ENCODE assay signal across 19 cellular contexts in genomic region chr1:10658396-10659066, GRCh38.
DNase-seq lines count a peak whose midpoint lies in the region; ATAC-seq and TF ChIP-seq lines count a peak whose summit lies in the region.
"Had no signal": no experiment of that assay in that cellular context is flagged by ENCODE, and none has a peak within 500 bp of the region (broad histone marks: within the 10 kb centered on the region; RNA-seq: fewer than 3 reads in every experiment).

No MANE protein-coding gene starts in this region.

- H3K9me2 ChIP-seq in SK-N-SH: no peaks in the 10 kb centered on the region

- CTCF ChIA-PET in SK-N-SH (lab: Yijun Ruan, JAX): interaction anchor here (0.8 to 1.6 kb wide), 3 partner anchors 18 to 56 kb away, joined by 3 to 4 read pairs (median 3); no protein-coding TSS in a partner anchor

- no peaks in the 10 kb centered on the region for H3K36me3 ChIP-seq in SK-N-SH (replicated peaks in 1 of 2; ENCODE audit: control insufficient read depth in 1 of 2, insufficient read depth in 2 of 2, low read length in 1 of 2)
- H3K36me3 ChIP-seq in gastroesophageal sphincter: peaks cover 0 to 30% of the 10 kb centered on the region in 2 donors
- peaks cover 5 to 26% (median 12%) of the 10 kb centered on the region in 4 donors for H3K36me3 ChIP-seq in sigmoid colon
- no peaks in the 10 kb centered on the region for H3K36me3 ChIP-seq in mesendoderm (ENCODE audit: control insufficient read depth, insufficient read depth, low read length)
- H3K36me3 ChIP-seq: BLaER1 treated with 17β-estradiol and CSF1 and Interleukin-3, amounts not matched to agents 10 nM and 100 nM had no signal

- no peak overlapping the region for H3K23ac ChIP-seq in mesendoderm (ENCODE audit: low read length)

- no peaks in the 10 kb centered on the region for H3K9me3 ChIP-seq in SK-N-SH
- no peaks in the 10 kb centered on the region for H3K9me3 ChIP-seq in gastroesophageal sphincter
- H3K9me3 ChIP-seq in sigmoid colon: no peaks in the 10 kb centered on the region
- H3K9me3 ChIP-seq: BLaER1 treated with 17β-estradiol and CSF1 and Interleukin-3, amounts not matched to agents 10 nM and 100 nM had no signal

- no peak overlapping the region for H2AK5ac ChIP-seq in mesendoderm (ENCODE audit: low read length)

- H2BK5ac ChIP-seq in mesendoderm (ENCODE audit: low read length): no peak overlapping the region

- no peak; a peak in 1 of 4 replicates for TF ChIP-seq EP300 in SK-N-SH (IDR thresholded peaks at IDR 0.05; ENCODE audit: borderline replicate concordance in 1 of 2, low read depth in 1 of 2, low read length in 1 of 2)
- TF ChIP-seq EP300 in gastroesophageal sphincter (IDR thresholded peaks at IDR 0.05): no peak
- no peak for TF ChIP-seq EP300 in sigmoid colon (IDR thresholded peaks at IDR 0.05)

- no peak overlapping the region for H3K9ac ChIP-seq in SK-N-SH
- H3K9ac ChIP-seq in mesendoderm (ENCODE audit: low read length): no peak overlapping the region
- H3K9ac ChIP-seq: BLaER1 treated with 17β-estradiol and CSF1 and Interleukin-3, amounts not matched to agents 10 nM and 100 nM had no signal

- H3K4me2 ChIP-seq in SK-N-SH: no peak overlapping the region
- no peak overlapping the region for H3K4me2 ChIP-seq in mesendoderm (ENCODE audit: low read length)
- H3K4me2 ChIP-seq: BLaER1 treated with 17β-estradiol and CSF1 and Interleukin-3, amounts not matched to agents 10 nM and 100 nM had no signal

- no peak overlapping the region for H4K8ac ChIP-seq in mesendoderm (ENCODE audit: low read depth, low read length)

- H3F3A ChIP-seq in SK-N-SH (replicated peaks; ENCODE audit: insufficient read depth): peaks cover 3% of the 10 kb centered on the region

- intact Hi-C loops in sigmoid colon (cut with DNase I): loop anchor here (2.0 kb wide), 1 partner anchor 32 kb away; no protein-coding TSS in a partner anchor

- no peak overlapping the region for H3K4ac ChIP-seq in mesendoderm (ENCODE audit: low read depth, low read length)

- H3K27ac ChIP-seq in SK-N-SH (ENCODE audit: low read depth in 2 of 2, low read length in 1 of 2) (peak overlapping the region in 1 of 2 experiments; percentile 26; a peak in 1 of 4 replicates), gastroesophageal sphincter (peak overlapping the region; percentile 62 to 88 (median 79)), sigmoid colon (peak overlapping the region; percentile 81 to 98 (median 94)), mesendoderm (ENCODE audit: low read depth, low read length) (no peak overlapping the region)
- H3K27ac ChIP-seq: BLaER1 treated with 17β-estradiol and CSF1 and Interleukin-3, amounts not matched to agents 10 nM and 100 nM had no signal

- H2AFZ ChIP-seq in SK-N-SH (ENCODE audit: low read depth): no peak overlapping the region

- DNase-seq in DMS 273 treated with DMSO at 0.1 percent for 48 hours (lab: John Stamatoyannopoulos, UW): peak; percentile 55
- DNase-seq in SK-N-SH: peak; percentile 93
- no peak for DNase-seq in sigmoid colon
- DNase-seq in NCI-H1105 (lab: John Stamatoyannopoulos, UW): no peak
- DNase-seq in mesendoderm: no peak
- DNase-seq in C1 segment of cervical spinal cord (lab: John Stamatoyannopoulos, UW): no peak
- no peak for DNase-seq in NOMO-1 treated with DMSO at 0.1 percent for 48 hours (lab: John Stamatoyannopoulos, UW; ENCODE audit: unreplicated experiment)
- DNase-seq: ACHN; Calu3; CD4-positive, alpha-beta T cell; DMS153; DMS79 treated with DMSO at 0.1 percent for 48 hours; EL; GDM1; HCEC 1CT; HFFc6; IMR-90 had no signal

- H3K27me3 ChIP-seq in SK-N-SH (ENCODE audit: insufficient read depth): no peaks in the 10 kb centered on the region
- H3K27me3 ChIP-seq in gastroesophageal sphincter: no peaks in the 10 kb centered on the region
- no peaks in the 10 kb centered on the region for H3K27me3 ChIP-seq in sigmoid colon
- no peaks in the 10 kb centered on the region for H3K27me3 ChIP-seq in mesendoderm (ENCODE audit: insufficient read depth, low read length, poor library complexity)
- H3K27me3 ChIP-seq: BLaER1 treated with 17β-estradiol and CSF1 and Interleukin-3, amounts not matched to agents 10 nM and 100 nM had no signal

- H3K79me2 ChIP-seq in SK-N-SH (ENCODE audit: insufficient read depth) (no peaks in the 10 kb centered on the region), mesendoderm (ENCODE audit: control insufficient read depth, insufficient read depth, low read length) (no peaks in the 10 kb centered on the region)

- no peak for TF ChIP-seq RAD21 in SK-N-SH (IDR thresholded peaks at IDR 0.05; ENCODE audit: low read length)

- TF ChIP-seq POLR2A in gastroesophageal sphincter (IDR thresholded peaks at IDR 0.05) (no peak), sigmoid colon (IDR thresholded peaks at IDR 0.05) (no peak)

- 29% methylated on average over 7 of the region's 19 CpGs for WGBS in SK-N-SH (ENCODE audit: low lambda C conversion rate)
- no CpG with 5 or more reads among the region's 19 CpGs for WGBS in gastroesophageal sphincter (ENCODE audit: low coverage in 1 of 2), 2 donors
- WGBS in sigmoid colon, 2 donors: 84 to 88% methylated on average over 19 of the region's 19 CpGs
- WGBS in mesendoderm (ENCODE audit: extremely low coverage, insufficient coverage, low lambda C conversion rate): no CpG with 5 or more reads among the region's 19 CpGs

- H3K4me1 ChIP-seq in SK-N-SH (ENCODE audit: control insufficient read depth in 1 of 2, insufficient read depth in 2 of 2, low read depth in 1 of 2, low read length in 1 of 2) (peaks cover 0 to 40% of the 10 kb centered on the region in 2 experiments; a peak in 1 of 4 replicates), gastroesophageal sphincter (peaks cover 4 to 73% (median 36%) of the 10 kb centered on the region in 3 donors), sigmoid colon (peaks cover 0 to 98% (median 80%) of the 10 kb centered on the region in 4 donors), mesendoderm (ENCODE audit: control insufficient read depth, low read depth, low read length) (no peaks in the 10 kb centered on the region)

- no peaks in the 10 kb centered on the region for H4K20me1 ChIP-seq in SK-N-SH (ENCODE audit: insufficient read depth)

- POLR2A ChIA-PET in SK-N-SH (lab: Yijun Ruan, JAX): no interaction called here

- H2BK15ac ChIP-seq in mesendoderm (replicated peaks; ENCODE audit: low read depth): no peak overlapping the region

- no peak overlapping the region for H3K56ac ChIP-seq in mesendoderm (ENCODE audit: low read length)

- H3K18ac ChIP-seq in mesendoderm (ENCODE audit: low read length): no peak overlapping the region

- H3K79me1 ChIP-seq in mesendoderm (ENCODE audit: low read length): no peaks in the 10 kb centered on the region

- H2BK120ac ChIP-seq in mesendoderm (ENCODE audit: low read depth, low read length): no peak overlapping the region

- H3K4me3 ChIP-seq in SK-N-SH (ENCODE audit: low read depth in 2 of 2, low read length in 1 of 2) (no peak overlapping the region), gastroesophageal sphincter (no peak overlapping the region), sigmoid colon (peak overlapping the region in 1 of 4 donors; percentile 2), mesendoderm (ENCODE audit: low read length) (no peak overlapping the region)
- H3K4me3 ChIP-seq: BLaER1 treated with 17β-estradiol and CSF1 and Interleukin-3, amounts not matched to agents 10 nM and 100 nM had no signal

- TF ChIP-seq CTCF in SK-N-SH (IDR thresholded peaks at IDR 0.05) (no peak), gastroesophageal sphincter (IDR thresholded peaks at IDR 0.05) (no peak), sigmoid colon (IDR thresholded peaks at IDR 0.05) (no peak)

- no peak for ATAC-seq in gastroesophageal sphincter

- no peak overlapping the region for H4K5ac ChIP-seq in mesendoderm (ENCODE audit: low read length)

TF ChIP-seq in SK-N-SH, 30 proteins besides CTCF, POLR2A, EP300 and RAD21 (continues in another document):
- TF ChIP-seq MXI1 (IDR thresholded peaks at IDR 0.05; ENCODE audit: low read depth, low read length) (no peak), RXRA (IDR thresholded peaks at IDR 0.05; ENCODE audit: borderline replicate concordance, low read depth) (no peak), GATA2 (CRISPR knock-in tag; IDR thresholded peaks at IDR 0.05) (no peak; the same call in none of the 2 replicates), USF2 (IDR thresholded peaks at IDR 0.05; ENCODE audit: borderline replicate concordance, low read depth, low read length) (no peak), RCOR1 (IDR thresholded peaks at IDR 0.05; ENCODE audit: low read length) (peak; percentile 52), ELF1 (IDR thresholded peaks at IDR 0.05) (no peak), CHD2 (IDR thresholded peaks at IDR 0.05; ENCODE audit: low read length, partially characterized antibody) (peak; percentile 49)
- TF ChIP-seq, protein P1, sequence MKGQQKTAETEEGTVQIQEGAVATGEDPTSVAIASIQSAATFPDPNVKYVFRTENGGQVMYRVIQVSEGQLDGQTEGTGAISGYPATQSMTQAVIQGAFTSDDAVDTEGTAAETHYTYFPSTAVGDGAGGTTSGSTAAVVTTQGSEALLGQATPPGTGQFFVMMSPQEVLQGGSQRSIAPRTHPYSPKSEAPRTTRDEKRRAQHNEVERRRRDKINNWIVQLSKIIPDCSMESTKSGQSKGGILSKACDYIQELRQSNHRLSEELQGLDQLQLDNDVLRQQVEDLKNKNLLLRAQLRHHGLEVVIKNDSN (IDR thresholded peaks at IDR 0.05; ENCODE audit: borderline replicate concordance, low read depth): no peak
- TF ChIP-seq, protein P2, sequence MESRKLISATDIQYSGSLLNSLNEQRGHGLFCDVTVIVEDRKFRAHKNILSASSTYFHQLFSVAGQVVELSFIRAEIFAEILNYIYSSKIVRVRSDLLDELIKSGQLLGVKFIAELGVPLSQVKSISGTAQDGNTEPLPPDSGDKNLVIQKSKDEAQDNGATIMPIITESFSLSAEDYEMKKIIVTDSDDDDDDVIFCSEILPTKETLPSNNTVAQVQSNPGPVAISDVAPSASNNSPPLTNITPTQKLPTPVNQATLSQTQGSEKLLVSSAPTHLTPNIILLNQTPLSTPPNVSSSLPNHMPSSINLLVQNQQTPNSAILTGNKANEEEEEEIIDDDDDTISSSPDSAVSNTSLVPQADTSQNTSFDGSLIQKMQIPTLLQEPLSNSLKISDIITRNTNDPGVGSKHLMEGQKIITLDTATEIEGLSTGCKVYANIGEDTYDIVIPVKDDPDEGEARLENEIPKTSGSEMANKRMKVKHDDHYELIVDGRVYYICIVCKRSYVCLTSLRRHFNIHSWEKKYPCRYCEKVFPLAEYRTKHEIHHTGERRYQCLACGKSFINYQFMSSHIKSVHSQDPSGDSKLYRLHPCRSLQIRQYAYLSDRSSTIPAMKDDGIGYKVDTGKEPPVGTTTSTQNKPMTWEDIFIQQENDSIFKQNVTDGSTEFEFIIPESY (IDR thresholded peaks at IDR 0.05; ENCODE audit: borderline replicate concordance, low read depth): no peak

Comparison
In these comparisons a context has a peak if more than half of its experiments do, and no peak if none do; other contexts are left out.
1. DNase-seq: peak in DMS 273 treated with DMSO at 0.1 percent for 48 hours (single experiment) and SK-N-SH (single experiment); none in sigmoid colon (single experiment), NCI-H1105 (single experiment), mesendoderm (single experiment), C1 segment of cervical spinal cord (0 of 14) and NOMO-1 treated with DMSO at 0.1 percent for 48 hours (single experiment).